In the genomic region with DNA sequence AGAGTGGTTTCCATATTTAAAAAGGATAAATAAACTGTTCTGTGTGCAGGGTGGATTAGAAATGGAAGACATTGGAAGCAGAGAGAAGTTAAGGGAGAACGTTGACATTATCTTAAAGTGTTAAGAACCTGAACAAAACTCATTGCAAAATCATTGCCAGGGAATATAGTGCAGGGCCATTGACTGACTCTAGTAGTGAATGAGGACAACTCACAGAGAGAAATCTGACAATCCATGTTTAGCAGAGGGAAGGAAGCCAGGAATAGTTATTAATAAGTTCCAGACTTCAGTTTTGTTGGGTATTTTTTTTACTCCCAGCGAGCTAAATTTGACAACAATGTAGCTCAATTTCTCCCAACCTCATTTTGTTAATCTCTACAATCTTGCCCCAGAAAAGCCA, we compare ENCODE assay signal across 33 cellular contexts.
"Had no signal": no experiment of that assay in that cellular context is flagged by ENCODE, and none has a peak within 500 bp of the region (broad histone marks: within the 10 kb centered on the region; RNA-seq: fewer than 3 reads in every experiment).

No MANE protein-coding gene starts in this region.

- H3K4me3 ChIP-seq: adrenal gland, ascending aorta, body of pancreas, breast epithelium, cardiac muscle cell had no signal

- H3K27me3 ChIP-seq: adrenal gland, ascending aorta, body of pancreas, brain microvascular endothelial cell, breast epithelium, cardiac muscle cell had no signal

- H3K9me3 ChIP-seq: adrenal gland, ascending aorta, body of pancreas, breast epithelium had no signal

- H3K27ac ChIP-seq: adrenal gland, ascending aorta, body of pancreas, brain microvascular endothelial cell, breast epithelium, cardiac muscle cell had no signal

- DNase-seq: activated effector memory CD4-positive, alpha-beta T cell treated with anti-CD3 and anti-CD28 coated beads, Interleukin-2, amount 50 U/mL, for 16 hours; activated effector memory CD4-positive, alpha-beta T cell treated with Interleukin-2 at 50 U/mL for 16 hours; activated gamma-delta T cell; activated gamma-delta T cell treated with Interleukin-2 at 50 U/mL for 16 hours; activated naive CD4-positive, alpha-beta T cell; activated naive CD4-positive, alpha-beta T cell treated with anti-CD3 and anti-CD28 coated beads for 36 hours; activated naive CD4-positive, alpha-beta T cell treated with anti-CD3 and anti-CD28 coated beads, Interleukin-2, amount 10 ng/mL, durations not matched to agents 7 days and 5 days; activated naive CD4-positive, alpha-beta T cell treated with anti-CD3 and anti-CD28 coated beads, Interleukin-2, amount 50 U/mL, for 16 hours; activated naive CD4-positive, alpha-beta T cell treated with Interleukin-2 at 50 U/mL for 16 hours; activated naive CD8-positive, alpha-beta T cell treated with anti-CD3 and anti-CD28 coated beads for 36 hours; activated naive CD8-positive, alpha-beta T cell treated with anti-CD3 and anti-CD28 coated beads, Interleukin-2, amount 10 ng/mL, durations not matched to agents 7 days and 5 days; activated naive CD8-positive, alpha-beta T cell treated with anti-CD3 and anti-CD28 coated beads, Interleukin-2, amount 50 U/mL, for 24 hours; activated T-cell treated with anti-CD3 and anti-CD28 coated beads for 4 hours; activated T-cell treated with anti-CD3 and anti-CD28 coated beads, Interleukin-2, amount 50 U/mL, for 1 hour; activated T-cell treated with anti-CD3 and anti-CD28 coated beads, Interleukin-2, amount 50 U/mL, for 24 hours; activated T-cell treated with anti-CD3 and anti-CD28 coated beads, Interleukin-2, amount 50 U/mL, for 4 hours; activated T-cell treated with anti-CD3 and anti-CD28 coated beads, Interleukin-2, amount 50 U/mL, for 48 hours; activated T-cell treated with anti-CD3 and anti-CD28 coated beads, Interleukin-2, amount 50 U/mL, for 72 hours; adrenal gland; amniotic stem cell; amygdala; anterior cingulate cortex; aorta; body of pancreas; brain microvascular endothelial cell; caudate nucleus; central memory CD4-positive, alpha-beta T cell; cerebellar nuclear complex had no signal

- H3K36me3 ChIP-seq: adrenal gland, ascending aorta, brain microvascular endothelial cell, breast epithelium, cardiac muscle cell had no signal

- H3K4me1 ChIP-seq: adrenal gland, ascending aorta, body of pancreas, breast epithelium had no signal

- ATAC-seq: activated naive CD4-positive, alpha-beta T cell treated with anti-CD3 and anti-CD28 coated beads, Interleukin-2, amount 50 U/mL, for 72 hours; activated naive CD8-positive, alpha-beta T cell treated with anti-CD3 and anti-CD28 coated beads, Interleukin-2, amount 50 U/mL, for 24 hours; activated T-cell treated with anti-CD3 and anti-CD28 coated beads, Interleukin-2, amount 50 U/mL, for 4 hours; activated T-cell treated with anti-CD3 and anti-CD28 coated beads, Interleukin-2, amount 50 U/mL, for 72 hours; activated T-helper 17 cell treated with anti-CD3 and anti-CD28 coated beads, Interleukin-2, amount 50 U/mL, for 72 hours; body of pancreas had no signal
